24 cellular contexts compared by ENCODE assay signal in the genomic region with DNA sequence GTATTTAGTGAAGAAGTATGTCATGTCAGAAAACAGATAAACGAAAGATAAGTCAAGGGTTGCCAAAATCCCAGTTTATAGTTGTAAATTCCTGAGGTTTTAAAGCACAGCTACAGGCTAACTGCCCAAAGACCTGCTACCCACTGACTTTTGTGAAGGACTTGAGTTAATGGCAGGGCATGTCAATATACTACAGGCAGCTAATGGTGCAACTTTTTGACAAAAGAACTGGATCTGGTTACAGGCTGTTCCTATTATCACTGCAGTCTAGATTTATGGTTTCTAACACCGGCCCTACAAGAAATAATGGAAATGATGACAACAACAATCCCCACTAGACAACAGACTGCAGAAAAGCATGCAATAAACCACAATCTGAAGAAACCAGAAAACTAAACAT. TPM values are rescaled to one million over a fixed set of nuclear protein-coding genes. Genes with fewer than 3 reads are reported as not detected.
DNase-seq lines count a peak whose midpoint lies in the region; ATAC-seq and TF ChIP-seq lines count a peak whose summit lies in the region.
"Had no signal": no experiment of that assay in that cellular context is flagged by ENCODE, and none has a peak within 500 bp of the region (broad histone marks: within the 10 kb centered on the region; RNA-seq: fewer than 3 reads in every experiment).

No MANE protein-coding gene starts in this region.

- H3K27me3 ChIP-seq in breast epithelium = peaks cover 0 to 12% of the 10 kb centered on the region in 2 donors
- H3K27me3 ChIP-seq: Peyer's patch had no signal

- no peak for TF ChIP-seq POLR2A in breast epithelium (IDR thresholded peaks at IDR 0.05)

- H3K36me3 ChIP-seq in breast epithelium = no peaks in the 10 kb centered on the region
- H3K36me3 ChIP-seq: BLaER1, Peyer's patch, prostate gland had no signal

- H3K27me3 Mint-ChIP-seq in T-cell = peaks cover 2 to 17% of the 10 kb centered on the region in 2 donors
- H3K27me3 Mint-ChIP-seq: activated B cell treated with CpG ODN at 0.5 μM for 24 hours; activated naive CD4-positive, alpha-beta T cell treated with anti-CD3 and anti-CD28 coated beads, Interleukin-2, amount 50 U/mL, for 24 hours; brain had no signal

- CTCF ChIA-PET in T-cell (lab: Charles Lee) = no interaction called here

- no peak for TF ChIP-seq CTCF in breast epithelium (IDR thresholded peaks at IDR 0.05)

- intact Hi-C loops in breast epithelium (cut with DNase I; ENCODE audit: low total_unique reads) = no loop called here

- no peaks in the 10 kb centered on the region for H3K9me3 Mint-ChIP-seq in T-cell
- H3K9me3 Mint-ChIP-seq: activated B cell treated with CpG ODN at 0.5 μM for 24 hours; activated CD8-positive, alpha-beta T cell treated with anti-CD3 and anti-CD28 coated beads for 36 hours; activated naive CD4-positive, alpha-beta T cell treated with anti-CD3 and anti-CD28 coated beads, Interleukin-2, amount 50 U/mL, for 24 hours; activated T-cell treated with anti-CD3 and anti-CD28 coated beads, Interleukin-2, amount 50 U/mL, for 4 hours; neural crest cell; T-helper 2 cell treated with Interferon-gamma antibody and Interleukin-4, amounts not matched to agents 5 μg/mL and 100 μg/mL, for 36 hours had no signal

- no peaks in the 10 kb centered on the region for H3K4me1 ChIP-seq in breast epithelium
- H3K4me1 ChIP-seq: Peyer's patch, prostate gland had no signal

- no peaks in the 10 kb centered on the region for H3K36me3 Mint-ChIP-seq in T-cell
- H3K36me3 Mint-ChIP-seq: activated naive CD4-positive, alpha-beta T cell treated with anti-CD3 and anti-CD28 coated beads, Interleukin-2, amount 50 U/mL, for 24 hours; brain had no signal

- H3K27ac ChIP-seq in breast epithelium = no peak overlapping the region
- H3K27ac ChIP-seq: BLaER1, coronary artery, Peyer's patch, prostate gland had no signal

- no peaks in the 10 kb centered on the region for H3K4me1 Mint-ChIP-seq in T-cell
- H3K4me1 Mint-ChIP-seq: activated B cell treated with CpG ODN at 0.5 μM for 24 hours had no signal

- DNase-seq in H4 (ENCODE audit: low spot score) = peak; percentile 4
- DNase-seq in M059J (ENCODE audit: low read depth) = peak; percentile 65
- peak; percentile 64 for DNase-seq in NCI-H69 (lab: John Stamatoyannopoulos, UW)
- DNase-seq in left kidney (ENCODE audit: low read depth, low spot score) = peak; percentile 5
- no peak for DNase-seq in T-cell
- no peak for DNase-seq in breast epithelium (ENCODE audit: low spot score in 2 of 2)
- DNase-seq: activated B cell treated with CpG ODN at 0.5 μM for 24 hours; activated CD8-positive, alpha-beta T cell treated with anti-CD3 and anti-CD28 coated beads for 36 hours; activated T-cell treated with anti-CD3 and anti-CD28 coated beads, Interleukin-2, amount 50 U/mL, for 4 hours; midbrain; NCI-H1048; NCI-H526; Peyer's patch; small intestine; stimulated activated CD8-positive, alpha-beta memory T cell treated with anti-CD3 and anti-CD28 coated beads, Interleukin-4, amount 100 ng/mL, for 48 hours; substantia nigra had no signal

- no peak overlapping the region for H3K4me3 Mint-ChIP-seq in T-cell
- H3K4me3 Mint-ChIP-seq: activated B cell treated with CpG ODN at 0.5 μM for 24 hours; activated CD8-positive, alpha-beta T cell treated with anti-CD3 and anti-CD28 coated beads for 36 hours; activated naive CD4-positive, alpha-beta T cell treated with anti-CD3 and anti-CD28 coated beads, Interleukin-2, amount 50 U/mL, for 24 hours; activated T-cell treated with anti-CD3 and anti-CD28 coated beads, Interleukin-2, amount 50 U/mL, for 4 hours; neural crest cell; T-helper 2 cell treated with Interferon-gamma antibody and Interleukin-4, amounts not matched to agents 5 μg/mL and 100 μg/mL, for 36 hours had no signal

- ATAC-seq in GM18873 (IDR thresholded peaks at IDR 0.05; ENCODE audit: low FRiP score, unreplicated experiment) = no peak
- no peak for ATAC-seq in T-cell (replicated peaks in 1 of 4)
- ATAC-seq: activated CD8-positive, alpha-beta T cell treated with anti-CD3 and anti-CD28 coated beads for 36 hours; activated T-cell treated with anti-CD3 and anti-CD28 coated beads, Interleukin-2, amount 50 U/mL, for 4 hours had no signal

- no peak overlapping the region for H3K4me3 ChIP-seq in breast epithelium
- H3K4me3 ChIP-seq: BLaER1, coronary artery, Peyer's patch, prostate gland had no signal

- H3K9me3 ChIP-seq in breast epithelium = no peaks in the 10 kb centered on the region
- H3K9me3 ChIP-seq: Peyer's patch, prostate gland had no signal

- no peak overlapping the region for H3K27ac Mint-ChIP-seq in T-cell
- H3K27ac Mint-ChIP-seq: activated B cell treated with CpG ODN at 0.5 μM for 24 hours; activated CD8-positive, alpha-beta T cell treated with anti-CD3 and anti-CD28 coated beads for 36 hours; activated naive CD4-positive, alpha-beta T cell treated with anti-CD3 and anti-CD28 coated beads, Interleukin-2, amount 50 U/mL, for 24 hours; brain; T-helper 2 cell treated with Interferon-gamma antibody and Interleukin-4, amounts not matched to agents 5 μg/mL and 100 μg/mL, for 36 hours had no signal

- POLR2A ChIA-PET in T-cell (lab: Charles Lee) = no interaction called here

RNA-seq across cellular contexts. Expression of a gene that starts 6.4 kb away (rescaled TPM):
- total RNA-seq in H4 (2014; rRNA removed; shearing (Covaris generic)) = 6.3 and 6.7 TPM in 2 replicates
- 4.0 and 7.3 TPM in 2 replicates for total RNA-seq in M059J (2014; rRNA removed; shearing (Covaris generic))
- total RNA-seq in T-cell (1 to 10 TPM in 1 of 5 donors, under 1 TPM in 4; 0.75 to 1.1 (median 0.76) TPM), breast epithelium (1 to 10 TPM; 1.8 to 3.9 (median 1.8) TPM)

Comparison
In these comparisons a context has a peak if more than half of its experiments do, and no peak if none do; other contexts are left out.
1. DNase-seq: peak in H4 (single experiment), M059J (single experiment), NCI-H69 (single experiment) and left kidney (single experiment); none in T-cell (0 of 34) and breast epithelium (0 of 2).